In genomic region chr10:101901340-101901739, GRCh38 we compare ENCODE assay signal across 8 cellular contexts. TPM values are rescaled to one million over a fixed set of nuclear protein-coding genes. Genes with fewer than 3 reads are reported as not detected.
A peak's percentile ranks its signal among the peaks of the same experiment; 100 is the strongest.
DNase-seq lines count a peak whose midpoint lies in the region; ATAC-seq, FAIRE-seq and TF ChIP-seq lines count a peak whose summit lies in the region.
"Had no signal": no experiment of that assay in that cellular context is flagged by ENCODE, and none has a peak within 500 bp of the region (broad histone marks: within the 10 kb centered on the region; RNA-seq: fewer than 3 reads in every experiment).

No MANE protein-coding gene starts in this region.

- in situ Hi-C loops in ACHN (cut with HindIII; ENCODE audit: low pct_ligation_motif_present, low pct_unique_long_range_greater_than_20kb, low sequenced_read_pairs), result no loop called here

- no peak overlapping the region for H3K4me3 Mint-ChIP-seq in natural killer cell treated with Interleukin-12 subunit alpha and Interleukin-12 subunit beta and Interleukin-15 and Interleukin-18, amount 100 ng/mL, for 72 hours

- no peak overlapping the region for H3K9ac ChIP-seq in kidney (ENCODE audit: low read length in 2 of 2)

- H3K36me3 ChIP-seq in kidney (ENCODE audit: control insufficient read depth in 1 of 2, insufficient read depth in 2 of 2, low read length in 2 of 2), result peaks cover 0 to 2% of the 10 kb centered on the region in 2 donors

- no peaks in the 10 kb centered on the region for H3K9me3 ChIP-seq in kidney (ENCODE audit: control insufficient read depth in 1 of 2, low read length in 2 of 2)
- H3K9me3 ChIP-seq: left lung had no signal

- FAIRE-seq in kidney (lab: Jason Lieb, UNC), result no peak

- ATAC-seq in GM19023 (IDR thresholded peaks at IDR 0.05; ENCODE audit: unreplicated experiment), result peak; percentile 52
- ATAC-seq in GM21825 (IDR thresholded peaks at IDR 0.05; ENCODE audit: unreplicated experiment), result peak; percentile 53
- peak; percentile 65 to 81 for ATAC-seq in natural killer cell treated with Interleukin-12 subunit alpha and Interleukin-12 subunit beta and Interleukin-15 and Interleukin-18, amount 100 ng/mL, for 72 hours
- ATAC-seq: left lung had no signal

- no peak overlapping the region for H3K27ac Mint-ChIP-seq in natural killer cell treated with Interleukin-12 subunit alpha and Interleukin-12 subunit beta and Interleukin-15 and Interleukin-18, amount 100 ng/mL, for 72 hours

- intact Hi-C loops in kidney (cut with DNase I), result no loop called here

- no peak for TF ChIP-seq CTCF in kidney (IDR thresholded peaks at IDR 0.05; ENCODE audit: borderline replicate concordance, extremely low read depth, insufficient read depth)

- H3K4me1 Mint-ChIP-seq in natural killer cell treated with Interleukin-12 subunit alpha and Interleukin-12 subunit beta and Interleukin-15 and Interleukin-18, amount 100 ng/mL, for 72 hours (ENCODE audit: low read depth in 2 of 2), result peaks cover 14 to 20% of the 10 kb centered on the region in 2 donors

- no peaks in the 10 kb centered on the region for H3K36me3 Mint-ChIP-seq in natural killer cell treated with Interleukin-12 subunit alpha and Interleukin-12 subunit beta and Interleukin-15 and Interleukin-18, amount 100 ng/mL, for 72 hours

- no peak overlapping the region for H3K4me3 ChIP-seq in Jurkat, Clone E6-1 (ENCODE audit: low read length)
- no peak overlapping the region for H3K4me3 ChIP-seq in kidney (ENCODE audit: low read length in 2 of 2)
- H3K4me3 ChIP-seq: left lung had no signal

- no peak overlapping the region for H3K27ac ChIP-seq in kidney (ENCODE audit: low read depth in 2 of 2, low read length in 2 of 2)
- H3K27ac ChIP-seq: left lung had no signal

- H3K27me3 Mint-ChIP-seq in natural killer cell treated with Interleukin-12 subunit alpha and Interleukin-12 subunit beta and Interleukin-15 and Interleukin-18, amount 100 ng/mL, for 72 hours, result no peaks in the 10 kb centered on the region

- peaks cover 0 to 6% of the 10 kb centered on the region in 2 donors for H3K4me1 ChIP-seq in kidney (ENCODE audit: control insufficient read depth in 1 of 2, insufficient read depth in 1 of 2, low read depth in 1 of 2, low read length in 2 of 2)

- H3K9me3 Mint-ChIP-seq in natural killer cell treated with Interleukin-12 subunit alpha and Interleukin-12 subunit beta and Interleukin-15 and Interleukin-18, amount 100 ng/mL, for 72 hours, result no peaks in the 10 kb centered on the region

- peak; percentile 66 for DNase-seq in Jurkat, Clone E6-1 (ENCODE audit: low read depth, low spot score)
- DNase-seq in natural killer cell treated with Interleukin-12 subunit alpha and Interleukin-12 subunit beta and Interleukin-15 and Interleukin-18, amount 100 ng/mL, for 72 hours (ENCODE audit: low spot score), result no peak
- DNase-seq in kidney (no peak), HuH-7 (ENCODE audit: low spot score) (no peak), ACHN (no peak)
- DNase-seq: left lung had no signal

RNA-seq across cellular contexts. Expression of gene KCNIP2, which starts 57.7 kb away (rescaled TPM):
- 9.8 TPM for polyA plus RNA-seq in Jurkat, Clone E6-1 (2012; ENCODE audit: insufficient read depth, insufficient read length)
- total RNA-seq in natural killer cell treated with Interleukin-12 subunit alpha and Interleukin-12 subunit beta and Interleukin-15 and Interleukin-18, amount 100 ng/mL, for 72 hours, result 1 to 10 TPM; 2.2 to 6.8 TPM
- 3.4 TPM for total RNA-seq in kidney
- 0.67 TPM for polyA plus RNA-seq in kidney (ENCODE audit: insufficient read depth, low read depth, low replicate concordance)
